16 cellular contexts compared by ENCODE assay signal in genomic region chr6:157864185-157864761, GRCh38.
"Had no signal": no experiment of that assay in that cellular context is flagged by ENCODE, and none has a peak within 500 bp of the region (broad histone marks: within the 10 kb centered on the region; RNA-seq: fewer than 3 reads in every experiment).

No MANE protein-coding gene starts in this region.

- FAIRE-seq: endometrium had no signal

- H3K27me3 Mint-ChIP-seq: activated CD4-positive, alpha-beta memory T cell treated with anti-CD3 and anti-CD28 coated beads for 36 hours; activated naive CD4-positive, alpha-beta T cell treated with anti-CD3 and anti-CD28 coated beads, Interleukin-2, amount 50 U/mL, for 24 hours had no signal

- DNase-seq: activated CD4-positive, alpha-beta memory T cell treated with anti-CD3 and anti-CD28 coated beads for 36 hours; activated CD4-positive, CD25-positive, alpha-beta regulatory T cell treated with anti-CD3 and anti-CD28 coated beads, Interleukin-2, amount 50 U/mL, for 72 hours; activated CD8-positive, alpha-beta memory T cell treated with anti-CD3 and anti-CD28 coated beads, Interleukin-2, amount 50 U/mL, for 4 hours; anterior cingulate cortex; cerebellar nuclear complex; foreskin melanocyte; head of caudate nucleus; islet precursor cell; stimulated activated CD4-positive, alpha-beta T cell treated with anti-CD3 and anti-CD28 coated beads, Interleukin-2, amount 100 ng/mL, for 48 hours; SW 1271 had no signal

- ATAC-seq: esophagus mucosa, left lobe of liver had no signal

- H3K27ac Mint-ChIP-seq: activated CD4-positive, alpha-beta memory T cell treated with anti-CD3 and anti-CD28 coated beads for 36 hours; activated naive CD4-positive, alpha-beta T cell treated with anti-CD3 and anti-CD28 coated beads, Interleukin-2, amount 50 U/mL, for 24 hours; nephron; T-helper 2 cell treated with Interferon-gamma antibody and Interleukin-4, amounts not matched to agents 5 μg/mL and 100 μg/mL, for 36 hours had no signal

- H3K9me3 Mint-ChIP-seq: activated CD4-positive, alpha-beta memory T cell treated with anti-CD3 and anti-CD28 coated beads for 36 hours; activated naive CD4-positive, alpha-beta T cell treated with anti-CD3 and anti-CD28 coated beads, Interleukin-2, amount 50 U/mL, for 24 hours; nephron; T-helper 2 cell treated with Interferon-gamma antibody and Interleukin-4, amounts not matched to agents 5 μg/mL and 100 μg/mL, for 36 hours had no signal

- H3K4me3 Mint-ChIP-seq: activated CD4-positive, alpha-beta memory T cell treated with anti-CD3 and anti-CD28 coated beads for 36 hours; activated naive CD4-positive, alpha-beta T cell treated with anti-CD3 and anti-CD28 coated beads, Interleukin-2, amount 50 U/mL, for 24 hours; nephron; T-helper 2 cell treated with Interferon-gamma antibody and Interleukin-4, amounts not matched to agents 5 μg/mL and 100 μg/mL, for 36 hours had no signal
